In the genomic region with DNA sequence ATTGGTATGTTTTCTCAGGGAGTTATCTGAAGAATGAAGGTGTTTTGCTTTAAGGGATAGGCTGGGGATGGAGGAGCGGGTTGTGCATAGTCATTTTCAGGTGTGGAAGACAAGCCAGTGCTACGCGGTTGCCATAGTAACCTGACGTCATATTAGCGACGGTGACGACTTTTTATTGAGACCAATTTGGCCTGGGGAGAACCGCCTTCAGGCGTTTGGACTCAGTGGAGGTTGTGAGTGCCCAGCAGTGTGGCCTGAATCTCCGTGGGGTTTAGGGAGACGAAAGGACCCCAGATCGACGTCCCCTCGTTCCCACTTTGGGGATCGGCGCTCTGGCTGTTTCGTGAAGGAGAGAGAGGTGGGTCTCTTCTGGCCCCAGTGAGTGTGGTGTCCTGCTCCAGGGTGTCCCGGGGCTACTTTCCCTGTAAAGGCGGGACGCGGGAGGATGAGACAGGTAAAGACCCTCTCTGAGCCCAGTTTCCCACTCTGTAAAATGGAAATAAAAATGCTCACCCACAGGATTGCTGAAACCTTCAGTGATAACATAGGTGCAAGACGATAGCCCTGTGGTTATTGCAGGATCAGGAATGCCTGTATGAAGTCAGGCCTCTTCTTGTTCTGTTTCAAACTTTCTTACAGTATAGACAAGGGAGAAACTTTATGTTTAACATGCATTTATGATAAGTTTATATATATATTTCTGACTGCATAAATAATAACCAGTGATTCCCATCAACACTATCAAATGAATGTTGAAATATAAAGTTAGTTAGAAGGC, we compare ENCODE assay signal across 8 cellular contexts. TPM values are rescaled to one million over a fixed set of nuclear protein-coding genes. Genes with fewer than 3 reads are reported as not detected.
DNase-seq lines count a peak whose midpoint lies in the region; ATAC-seq, FAIRE-seq and TF ChIP-seq lines count a peak whose summit lies in the region.

No MANE protein-coding gene starts in this region.

- 1% methylated on average over 22 of the region's 22 CpGs for WGBS in right cardiac atrium

- peak overlapping the region; percentile 83 for H3K4me3 ChIP-seq in right cardiac atrium (ENCODE audit: low read length)
- peak overlapping the region; percentile 31 to 47 for H3K4me3 ChIP-seq in uterus

- H3K4me1 ChIP-seq in right cardiac atrium (ENCODE audit: control insufficient read depth, insufficient read depth, low read length) (no peaks in the 10 kb centered on the region), uterus (no peaks in the 10 kb centered on the region)

- intact Hi-C loops in right cardiac atrium (cut with DNase I) = no loop called here
- intact Hi-C loops in uterus (cut with DNase I; ENCODE audit: low total_unique reads) = no loop called here

- DNase-seq in GM12892 (ENCODE audit: insufficient read length) (no peak), NCI-H128 (lab: John Stamatoyannopoulos, UW; ENCODE audit: unreplicated experiment) (peak; percentile 83), SW480 (ENCODE audit: low spot score) (peak; percentile 88), amniotic stem cell (lab: John Stamatoyannopoulos, UW) (peak; percentile 4), right cardiac atrium (peak; percentile 51 to 79 (median 71)), pulmonary artery endothelial cell (ENCODE audit: low read depth, low spot score) (peak; percentile 35), uterus (peak; percentile 68 to 80)

- peak; percentile 99 for FAIRE-seq in GM12892 (lab: Jason Lieb, UNC)

- no peak overlapping the region for H3K27ac ChIP-seq in right cardiac atrium (ENCODE audit: low read length)
- peak overlapping the region; percentile 51 to 55 for H3K27ac ChIP-seq in uterus

- H3K9me3 ChIP-seq in right cardiac atrium (ENCODE audit: control insufficient read depth, low read length) (no peaks in the 10 kb centered on the region), uterus (no peaks in the 10 kb centered on the region)

- H3K36me3 ChIP-seq in uterus = no peaks in the 10 kb centered on the region

- peak; percentile 67; the same call in 1 of the 2 replicates for TF ChIP-seq POLR2A in GM12892 (IDR thresholded peaks at IDR 0.05; ENCODE audit: low read depth, low read length)
- peak in 1 of 2 donors; percentile 31 for TF ChIP-seq POLR2A in uterus (IDR thresholded peaks at IDR 0.05)

- peak; percentile 96 for ATAC-seq in HG02759 (IDR thresholded peaks at IDR 0.05; ENCODE audit: unreplicated experiment)
- ATAC-seq in right cardiac atrium = peak; percentile 88 to 89

- TF ChIP-seq CTCF in uterus (IDR thresholded peaks at IDR 0.05) = no peak

- no peaks in the 10 kb centered on the region for H3K27me3 ChIP-seq in right cardiac atrium (ENCODE audit: control insufficient read depth, insufficient read depth)
- no peaks in the 10 kb centered on the region for H3K27me3 ChIP-seq in uterus

RNA-seq across cellular contexts. Expression of a gene that starts 48.6 kb away (rescaled TPM):
- polyA plus RNA-seq in GM12892 (2012; ENCODE audit: missing spikeins) = 1.4 TPM
- total RNA-seq in right cardiac atrium (10 to 100 TPM in 2 of 4 donors, 1 to 10 TPM in 2; 8.4 to 12.2 (median 10.1) TPM), pulmonary artery endothelial cell (7.6 and 11.4 TPM in 2 replicates), uterus (10 to 100 TPM in 2 of 4 donors, 1 to 10 TPM in 2; 2.4 to 26.2 (median 11.9) TPM)
- 2.0 TPM for polyA plus RNA-seq in right cardiac atrium

RNA-seq across cellular contexts. Expression of a gene that starts 56.9 kb away (rescaled TPM):
- 0.36 TPM for polyA plus RNA-seq in GM12892 (2012; ENCODE audit: missing spikeins)
- total RNA-seq in right cardiac atrium (10 to 100 TPM; 21.2 to 24.1 (median 23.0) TPM), pulmonary artery endothelial cell (17.6 and 27.4 TPM in 2 replicates), uterus (10 to 100 TPM in 2 of 4 donors, 1 to 10 TPM in 2; 7.1 to 99.6 (median 20.3) TPM)
- 9.9 TPM for polyA plus RNA-seq in right cardiac atrium
